Comparison of ENCODE assay signal across 8 cellular contexts in genomic region chr12:56258068-56258819, GRCh38. TPM values are rescaled to one million over a fixed set of nuclear protein-coding genes. Genes with fewer than 3 reads are reported as not detected.
DNase-seq lines count a peak whose midpoint lies in the region; ATAC-seq and TF ChIP-seq lines count a peak whose summit lies in the region.

ANKRD52 (minus strand) TSS chr12:56258384; CDS start chr12:56258269, 115 bp downstream.

- H3K79me2 ChIP-seq in GM23338 (replicated peaks; ENCODE audit: insufficient read depth) = peaks cover 13% of the 10 kb centered on the region; the same call in 1 of the 2 replicates

- DNase-seq in GF-D8 (lab: John Stamatoyannopoulos, UW) (peak; percentile 14), GM23338 (ENCODE audit: low spot score) (peak; percentile 87), SHP77 treated with DMSO at 0.1 percent for 48 hours (lab: John Stamatoyannopoulos, UW) (peak; percentile 48), non-pigmented ciliary epithelial cell (ENCODE audit: low read depth) (peak; percentile 11), substantia nigra (lab: John Stamatoyannopoulos, UW) (peak in 46 of 49 donors; percentile 22 to 87 (median 65))
- peak; percentile 39 to 79 (median 44) for DNase-seq in activated naive CD4-positive, alpha-beta T cell (lab: John Stamatoyannopoulos, UW)

- peaks cover 18% of the 10 kb centered on the region for H3K27me3 Mint-ChIP-seq in GM23338 (ENCODE audit: insufficient read depth, low read depth, poor library complexity)

- H3K27ac ChIP-seq in GM23338 (ENCODE audit: low read depth) = peak within 1 kb of the TSS; percentile 84
- H3K27ac ChIP-seq in gastroesophageal sphincter = peak within 1 kb of the TSS; percentile 70 to 96 (median 92)
- peak within 1 kb of the TSS; percentile 80 for H3K27ac ChIP-seq in substantia nigra (ENCODE audit: low read depth, low read length, poor library complexity, severe bottlenecking)

- peaks cover 16% of the 10 kb centered on the region for H4K20me1 ChIP-seq in GM23338 (replicated peaks; ENCODE audit: insufficient read depth)

- H3K4me2 ChIP-seq in GM23338 = peak within 1 kb of the TSS; percentile 99

- H3K4me1 ChIP-seq in GM23338 (ENCODE audit: insufficient read depth) (peaks cover 17% of the 10 kb centered on the region), gastroesophageal sphincter (peaks cover 4 to 34% (median 21%) of the 10 kb centered on the region in 3 donors)

- peak within 1 kb of the TSS; percentile 94 for H3K4me3 Mint-ChIP-seq in GM23338

- H3K27me3 ChIP-seq in GM23338 (ENCODE audit: insufficient read depth) (no peaks in the 10 kb centered on the region), gastroesophageal sphincter (no peaks in the 10 kb centered on the region)

- peak within 1 kb of the TSS; percentile 100 for H2AFZ ChIP-seq in GM23338

- H3K36me3 ChIP-seq in GM23338 (ENCODE audit: insufficient read depth) (peaks cover 32% of the 10 kb centered on the region), gastroesophageal sphincter (peaks cover 0 to 37% of the 10 kb centered on the region in 2 donors)

- no CpG with 5 or more reads among the region's 78 CpGs for WGBS in gastroesophageal sphincter (ENCODE audit: low coverage in 1 of 2), 2 donors

- peak within 1 kb of the TSS; percentile 85 for H3K27ac Mint-ChIP-seq in GM23338

- no peaks in the 10 kb centered on the region for H3K9me2 ChIP-seq in GM23338 (ENCODE audit: insufficient read depth)

- H3K4me1 Mint-ChIP-seq in GM23338 = peaks cover 18% of the 10 kb centered on the region

- TF ChIP-seq CTCF in GM23338 (conservative IDR thresholded peaks at IDR 0.05; ENCODE audit: low read depth in 2 of 2) (peak; percentile 39 to 72; a peak in 3 of 4 replicates), LNCAP (IDR thresholded peaks at IDR 0.05) (peak; percentile 86), gastroesophageal sphincter (IDR thresholded peaks at IDR 0.05) (peak in 3 of 4 experiments; percentile 78 to 86 (median 82))

- H3K9me3 Mint-ChIP-seq in GM23338 = no peaks in the 10 kb centered on the region; the same call in 1 of the 3 replicates

- ATAC-seq in GM23338 (peak; percentile 82), gastroesophageal sphincter (peak; percentile 95)

- TF ChIP-seq POLR2A in gastroesophageal sphincter (IDR thresholded peaks at IDR 0.05) = peak; percentile 18 to 62

- H3K9me3 ChIP-seq in gastroesophageal sphincter = no peaks in the 10 kb centered on the region

- H3F3A ChIP-seq in GM23338 (replicated peaks; ENCODE audit: low read depth) = peaks cover 27% of the 10 kb centered on the region

- TF ChIP-seq EP300 in gastroesophageal sphincter (IDR thresholded peaks at IDR 0.05) = no peak

- H3K4me3 ChIP-seq in GM23338 (peak within 1 kb of the TSS; percentile 95), gastroesophageal sphincter (peak within 1 kb of the TSS; percentile 82 to 96)

- H3K36me3 Mint-ChIP-seq in GM23338 (ENCODE audit: low read depth) = peaks cover 33% of the 10 kb centered on the region

TF ChIP-seq in GM23338, 12 proteins besides CTCF, POLR2A, EP300 and RAD21:
- peak; percentile 63 for TF ChIP-seq POLR2AphosphoS5 (IDR thresholded peaks at IDR 0.05; ENCODE audit: low read depth)
- no peak for TF ChIP-seq EZH2phosphoT487 (IDR thresholded peaks at IDR 0.05; ENCODE audit: unreplicated experiment)
- no peak for TF ChIP-seq ZNF462 (CRISPR knock-in tag; IDR thresholded peaks at IDR 0.05)
- TF ChIP-seq JUNB (IDR thresholded peaks at IDR 0.05; ENCODE audit: unreplicated experiment) = no peak
- TF ChIP-seq ETS1 (IDR thresholded peaks at IDR 0.05) = no peak

RNA-seq across cellular contexts. Expression of gene ANKRD52, which starts in this region (rescaled TPM):
- total RNA-seq in GM23338 (2014; rRNA removed; shearing (Covaris generic)) = 25.2 and 25.6 TPM in 2 replicates
- 16.2 and 20.3 TPM in 2 replicates for polyA plus RNA-seq in GM23338 (2016; fragmentation: Nextera tagmentation; extraction: Ambion mirVana)
- total RNA-seq in gastroesophageal sphincter = 10 to 100 TPM; 12.9 to 37.8 (median 15.6) TPM

Comparison
In these comparisons a context has a peak if more than half of its experiments do, and no peak if none do; other contexts are left out.
1. Peak in every context shown above with its lines: DNase-seq, ATAC-seq, H3K4me3 ChIP-seq and H3K27ac ChIP-seq.
2. DNase-seq: peak in every context shown above with its lines; median percentile 87 in GM23338; 65 in substantia nigra; 48 in SHP77 treated with DMSO at 0.1 percent for 48 hours; 44 in activated naive CD4-positive, alpha-beta T cell; 14 in GF-D8; 11 in non-pigmented ciliary epithelial cell.